9 cellular contexts compared by ENCODE assay signal in the genomic region with DNA sequence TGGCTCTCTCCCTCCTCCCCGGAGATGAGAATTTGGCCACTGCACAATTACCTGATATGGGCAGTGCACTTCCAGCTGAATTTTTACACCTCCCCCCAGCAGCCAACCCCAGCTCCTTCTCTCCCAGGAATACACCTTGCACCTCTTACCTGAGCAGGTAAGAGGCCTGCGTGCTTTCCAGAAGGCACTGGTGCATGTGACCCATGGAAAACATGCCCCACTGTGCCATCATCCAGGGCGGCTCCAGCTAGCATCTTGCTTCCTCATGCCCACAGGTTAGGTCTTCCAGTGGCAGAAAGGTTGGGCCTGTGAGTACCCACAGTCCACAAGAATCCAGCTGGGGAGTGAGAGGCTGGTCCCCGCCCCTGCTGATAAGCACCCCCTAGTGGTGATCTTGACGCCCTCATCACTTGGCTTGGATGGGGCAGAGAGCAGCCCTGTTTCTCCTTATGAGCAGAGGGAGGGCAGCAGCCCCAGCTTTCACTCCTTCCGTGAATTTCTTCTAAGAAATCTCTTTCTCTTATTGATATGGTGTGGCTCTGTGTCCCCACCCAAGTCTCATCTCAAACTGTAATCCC. TPM values are rescaled to one million over a fixed set of nuclear protein-coding genes. Genes with fewer than 3 reads are reported as not detected.
DNase-seq lines count a peak whose midpoint lies in the region; ATAC-seq and TF ChIP-seq lines count a peak whose summit lies in the region.
"Had no signal": no experiment of that assay in that cellular context is flagged by ENCODE, and none has a peak within 500 bp of the region (broad histone marks: within the 10 kb centered on the region; RNA-seq: fewer than 3 reads in every experiment).

No MANE protein-coding gene starts in this region.

- no peaks in the 10 kb centered on the region for H3K36me3 ChIP-seq in thyroid gland

- WGBS in thyroid gland, 2 donors: 39 to 49% methylated on average over 6 of the region's 6 CpGs

- H3K9me3 ChIP-seq in thyroid gland: no peaks in the 10 kb centered on the region

- peak overlapping the region; percentile 74 to 86 (median 85) for H3K27ac ChIP-seq in thyroid gland
- no peak overlapping the region for H3K27ac ChIP-seq in dorsolateral prefrontal cortex
- H3K27ac ChIP-seq: epithelial cell of prostate had no signal

- no peak overlapping the region for H3K4me3 ChIP-seq in NB4 (ENCODE audit: low read depth, low read length)
- no peak overlapping the region for H3K4me3 ChIP-seq in thyroid gland (replicated peaks in 1 of 3)
- H3K4me3 ChIP-seq in dorsolateral prefrontal cortex: no peak overlapping the region

- peak; percentile 66 for TF ChIP-seq CTCF in NB4 (IDR thresholded peaks at IDR 0.05; ENCODE audit: low read depth, low read length)
- peak in 5 of 6 experiments; percentile 11 to 52 (median 43) for TF ChIP-seq CTCF in thyroid gland (IDR thresholded peaks at IDR 0.05)
- peak in 16 of 56 donors; percentile 10 to 32 (median 14) for TF ChIP-seq CTCF in dorsolateral prefrontal cortex (IDR thresholded peaks at IDR 0.05 in 54 of 56, conservative IDR thresholded peaks at IDR 0.05 in 2 of 56; ENCODE audit: low read depth in 1 of 56, partially characterized antibody in 56 of 56)

- DNase-seq in A172 (ENCODE audit: low spot score) (peak; percentile 26), NB4 (ENCODE audit: low read depth) (peak; percentile 40), activated T-cell treated with anti-CD3 and anti-CD28 coated beads for 48 hours (ENCODE audit: low read depth) (peak; percentile 31), iris pigment epithelial cell (ENCODE audit: low read depth) (peak; percentile 23), thyroid gland (peak; percentile 87 to 88), dorsolateral prefrontal cortex (no peak)
- DNase-seq in stimulated activated naive CD4-positive, alpha-beta T cell treated with Interleukin-2 at 50 U/mL for 16 hours (lab: John Stamatoyannopoulos, UW): no peak

- TF ChIP-seq POLR2A in NB4 (IDR thresholded peaks at IDR 0.05; ENCODE audit: extremely low read depth, insufficient read length) (no peak), thyroid gland (IDR thresholded peaks at IDR 0.05) (peak in 1 of 2 donors; percentile 31)

- H3K27me3 ChIP-seq in thyroid gland: no peaks in the 10 kb centered on the region
- H3K27me3 ChIP-seq in dorsolateral prefrontal cortex: peaks cover 0 to 4% (median 0%) of the 10 kb centered on the region in 45 donors

- peak; percentile 48 for ATAC-seq in GM18867 (IDR thresholded peaks at IDR 0.05; ENCODE audit: unreplicated experiment)

- intact Hi-C loops in thyroid gland (cut with DNase I) (no loop called here), dorsolateral prefrontal cortex (cut with DNase I) (no loop called here)

- H3K4me1 ChIP-seq in thyroid gland: peaks cover 0 to 9% of the 10 kb centered on the region in 2 donors

RNA-seq across cellular contexts. Expression of gene EDARADD, which starts 57.8 kb away (rescaled TPM):
- total RNA-seq in A172 (2014; rRNA removed; shearing (Covaris generic)): 0.53 TPM in 1 of 2 replicates, not detected in the other
- total RNA-seq in thyroid gland (10 to 100 TPM in 1 of 4 donors, 1 to 10 TPM in 3; 8.4 to 11.8 (median 8.8) TPM), dorsolateral prefrontal cortex (1 to 10 TPM in 4 of 120 experiments, under 1 TPM in 44, not detected in 72; 0.16 to 1.3 (median 0.31) TPM)

Comparison
In these comparisons a context has a peak if more than half of its experiments do, and no peak if none do; other contexts are left out.
1. DNase-seq: peak in A172 (single experiment), NB4 (single experiment), activated T-cell treated with anti-CD3 and anti-CD28 coated beads for 48 hours (single experiment), iris pigment epithelial cell (single experiment) and thyroid gland (2 of 2); none in dorsolateral prefrontal cortex (0 of 10) and stimulated activated naive CD4-positive, alpha-beta T cell treated with Interleukin-2 at 50 U/mL for 16 hours (single experiment).
2. H3K27ac ChIP-seq: peak in thyroid gland (3 of 3); none in dorsolateral prefrontal cortex (0 of 59).